In the genomic region with DNA sequence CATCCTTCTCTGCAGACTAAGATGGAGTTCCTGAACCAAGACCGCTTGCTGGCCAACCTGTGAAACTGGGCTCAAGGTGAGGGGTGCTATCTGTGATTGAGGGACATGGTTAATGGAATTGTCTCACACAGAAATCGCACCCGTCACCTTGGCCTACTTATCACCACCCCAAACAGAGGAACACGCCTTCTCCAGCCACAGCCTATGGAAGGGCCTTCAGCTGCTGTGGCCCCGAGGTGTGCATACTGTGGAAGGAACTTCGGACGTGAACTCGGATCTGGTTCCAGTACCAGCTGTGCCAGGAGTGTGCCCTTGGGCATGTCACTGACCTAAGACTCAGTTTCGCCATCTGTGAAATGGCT, we compare ENCODE assay signal across 1 cellular context.
TF ChIP-seq lines count a peak whose summit lies in the region.

No MANE protein-coding gene starts in this region.

TF ChIP-seq in H1, 55 proteins besides CTCF, POLR2A, EP300 and RAD21:
- TF ChIP-seq CBX5 (IDR thresholded peaks at IDR 0.05; ENCODE audit: low read depth, low read length) (no peak), POLR2AphosphoS5 (IDR thresholded peaks at IDR 0.05; ENCODE audit: low read depth, low read length) (no peak), PHF8 (conservative IDR thresholded peaks at IDR 0.05; ENCODE audit: low read depth, low read length) (no peak), RNF2 (IDR thresholded peaks at IDR 0.05; ENCODE audit: borderline replicate concordance, low read depth, low read length, missing control alignments, poor library complexity, severe bottlenecking) (no peak), CEBPB (IDR thresholded peaks at IDR 0.05; ENCODE audit: low read depth, low read length) (no peak), TEAD4 (IDR thresholded peaks at IDR 0.05; ENCODE audit: low read depth, low read length) (no peak), BRCA1 (IDR thresholded peaks at IDR 0.05; ENCODE audit: low read depth, low read length) (no peak), SAP30 (IDR thresholded peaks at IDR 0.05; ENCODE audit: insufficient read depth, insufficient replicate concordance, low read length) (no peak)
- TF ChIP-seq, protein P1, sequence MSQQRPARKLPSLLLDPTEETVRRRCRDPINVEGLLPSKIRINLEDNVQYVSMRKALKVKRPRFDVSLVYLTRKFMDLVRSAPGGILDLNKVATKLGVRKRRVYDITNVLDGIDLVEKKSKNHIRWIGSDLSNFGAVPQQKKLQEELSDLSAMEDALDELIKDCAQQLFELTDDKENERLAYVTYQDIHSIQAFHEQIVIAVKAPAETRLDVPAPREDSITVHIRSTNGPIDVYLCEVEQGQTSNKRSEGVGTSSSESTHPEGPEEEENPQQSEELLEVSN (IDR thresholded peaks at IDR 0.05): no peak
- TF ChIP-seq, protein P2, sequence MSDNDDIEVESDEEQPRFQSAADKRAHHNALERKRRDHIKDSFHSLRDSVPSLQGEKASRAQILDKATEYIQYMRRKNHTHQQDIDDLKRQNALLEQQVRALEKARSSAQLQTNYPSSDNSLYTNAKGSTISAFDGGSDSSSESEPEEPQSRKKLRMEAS (IDR thresholded peaks at IDR 0.05): no peak
TF ChIP-seq in H1: peak in this region for 0.
